13 cellular contexts compared by ENCODE assay signal in the genomic region with DNA sequence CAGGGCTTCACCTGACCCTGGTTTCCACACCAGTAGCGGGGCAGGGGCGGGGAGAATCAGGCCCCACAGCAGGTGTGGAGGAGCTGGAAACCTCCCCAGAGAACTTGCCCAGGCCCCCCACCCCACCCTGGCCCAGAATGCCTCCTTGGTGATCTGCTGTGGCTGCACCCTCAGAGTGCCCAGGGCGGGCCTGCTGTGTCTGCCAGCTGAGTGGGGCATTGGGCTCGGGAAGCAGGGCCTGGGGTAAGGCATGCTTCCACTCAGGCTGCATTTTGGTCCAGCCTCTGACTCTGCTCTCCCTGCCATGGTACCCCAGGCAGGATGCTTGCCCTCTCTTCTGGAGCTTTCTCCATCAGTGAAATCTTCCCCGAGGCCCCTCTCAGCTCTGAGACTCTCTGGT. TPM values are rescaled to one million over a fixed set of nuclear protein-coding genes. Genes with fewer than 3 reads are reported as not detected.
"Had no signal": no experiment of that assay in that cellular context is flagged by ENCODE, and none has a peak within 500 bp of the region (broad histone marks: within the 10 kb centered on the region; RNA-seq: fewer than 3 reads in every experiment).

No MANE protein-coding gene starts in this region.

- H3K27me3 ChIP-seq: pancreas had no signal

- H3K27ac ChIP-seq: ascending aorta, cardiac muscle cell, pancreas, stomach had no signal

- H3K36me3 ChIP-seq: ascending aorta, cardiac muscle cell, esophagus squamous epithelium, pancreas, stomach had no signal

- H3K9me3 Mint-ChIP-seq: activated CD4-positive, alpha-beta T cell treated with anti-CD3 and anti-CD28 coated beads, Interleukin-2, amount 10 ng/mL, durations not matched to agents 7 days and 5 days; activated naive CD8-positive, alpha-beta T cell treated with anti-CD3 and anti-CD28 coated beads, Interleukin-2, amount 50 U/mL, for 24 hours had no signal

- ATAC-seq: activated naive CD8-positive, alpha-beta T cell treated with anti-CD3 and anti-CD28 coated beads, Interleukin-2, amount 50 U/mL, for 24 hours had no signal

- DNase-seq: activated CD4-positive, alpha-beta T cell treated with anti-CD3 and anti-CD28 coated beads, Interleukin-2, amount 10 ng/mL, durations not matched to agents 7 days and 5 days; activated CD4-positive, CD25-positive, alpha-beta regulatory T cell; activated gamma-delta T cell; activated naive CD8-positive, alpha-beta T cell treated with anti-CD3 and anti-CD28 coated beads, Interleukin-2, amount 50 U/mL, for 24 hours; activated T-cell treated with anti-CD3 and anti-CD28 coated beads, Interleukin-2, amount 50 U/mL, for 1 hour; esophagus squamous epithelium; foreskin fibroblast; kidney; small intestine; stomach had no signal

- H3K27ac Mint-ChIP-seq: activated CD4-positive, alpha-beta T cell treated with anti-CD3 and anti-CD28 coated beads, Interleukin-2, amount 10 ng/mL, durations not matched to agents 7 days and 5 days; activated naive CD8-positive, alpha-beta T cell treated with anti-CD3 and anti-CD28 coated beads, Interleukin-2, amount 50 U/mL, for 24 hours had no signal

- H3K9me3 ChIP-seq: ascending aorta, esophagus squamous epithelium, pancreas, stomach had no signal

RNA-seq across cellular contexts. Expression of gene CRHR2, which starts 1.1 kb away (rescaled TPM):
- total RNA-seq: activated CD4-positive, alpha-beta T cell treated with anti-CD3 and anti-CD28 coated beads, Interleukin-2, amount 10 ng/mL, durations not matched to agents 7 days and 5 days; kidney; stomach had no signal
- polyA plus RNA-seq: stomach had no signal
